Comparison of ENCODE assay signal across 14 cellular contexts in genomic region chr19:38989066-38989605, GRCh38. TPM values are rescaled to one million over a fixed set of nuclear protein-coding genes. Genes with fewer than 3 reads are reported as not detected.
DNase-seq lines count a peak whose midpoint lies in the region; ATAC-seq, FAIRE-seq and TF ChIP-seq lines count a peak whose summit lies in the region.
"Had no signal": no experiment of that assay in that cellular context is flagged by ENCODE, and none has a peak within 500 bp of the region (broad histone marks: within the 10 kb centered on the region; RNA-seq: fewer than 3 reads in every experiment).

No MANE protein-coding gene starts in this region.

- peak overlapping the region; percentile 24 for H3K27ac Mint-ChIP-seq in CD8-positive, alpha-beta T cell
- H3K27ac Mint-ChIP-seq: dendritic cell treated with granulocyte-macrophage colony-stimulating factor and Interleukin-4, amounts not matched to agents 40 ng/mL and 50 ng/mL, for 4 days; T-helper 2 cell treated with Interferon-gamma antibody and Interleukin-4, amounts not matched to agents 5 μg/mL and 100 μg/mL, for 36 hours had no signal

- no peaks in the 10 kb centered on the region for H3K4me1 ChIP-seq in CD8-positive, alpha-beta T cell (ENCODE audit: insufficient read depth, low read length)
- H3K4me1 ChIP-seq in HUES64 (ENCODE audit: insufficient read depth, low read length) = peaks cover 3% of the 10 kb centered on the region; the same call in 1 of the 2 replicates
- H3K4me1 ChIP-seq in small intestine (ENCODE audit: control insufficient read depth in 2 of 2, insufficient read depth in 1 of 2, low read depth in 1 of 2, low read length in 1 of 2) = no peaks in the 10 kb centered on the region

- WGBS in HUES64 = 32% methylated on average over 12 of the region's 12 CpGs
- WGBS in small intestine, 3 donors = 49 to 65% (median 61%) methylated on average over 12 of the region's 12 CpGs

- TF ChIP-seq CTCF in CD8-positive, alpha-beta T cell (IDR thresholded peaks at IDR 0.05) = no peak

- H3K4me3 ChIP-seq in CD8-positive, alpha-beta T cell (ENCODE audit: low read depth, low read length) = no peak overlapping the region
- H3K4me3 ChIP-seq in HUES64 (ENCODE audit: low read length) (no peak overlapping the region), small intestine (ENCODE audit: low read depth in 1 of 2, low read length in 2 of 2) (no peak overlapping the region)

- H3K27me3 ChIP-seq in CD8-positive, alpha-beta T cell (ENCODE audit: insufficient read depth, low read length) = no peaks in the 10 kb centered on the region
- H3K27me3 ChIP-seq in HUES64 (ENCODE audit: insufficient read depth, low read length) = no peaks in the 10 kb centered on the region
- no peaks in the 10 kb centered on the region for H3K27me3 ChIP-seq in small intestine (ENCODE audit: control insufficient read depth in 2 of 2, insufficient read depth in 2 of 2, low read length in 2 of 2)

- H3K27ac ChIP-seq in CD8-positive, alpha-beta T cell (ENCODE audit: low read depth, low read length) = no peak overlapping the region
- H3K27ac ChIP-seq in HUES64 (ENCODE audit: low read depth, low read length) = peak overlapping the region; percentile 1; the same call in 1 of the 2 replicates
- no peak overlapping the region for H3K27ac ChIP-seq in small intestine (ENCODE audit: low read depth in 1 of 2, low read length in 1 of 2)

- no peak for ATAC-seq in CD8-positive, alpha-beta T cell
- ATAC-seq in HG02571 (IDR thresholded peaks at IDR 0.05; ENCODE audit: unreplicated experiment) = no peak

- DNase-seq in CD8-positive, alpha-beta T cell = no peak
- peak; percentile 73 for DNase-seq in T1000 (lab: John Stamatoyannopoulos, UW)
- DNase-seq in kidney tubule cell (ENCODE audit: low spot score) = peak; percentile 67
- DNase-seq in small intestine = no peak
- no peak for DNase-seq in activated T-cell treated with anti-CD3 and anti-CD28 coated beads, Interleukin-2, amount 50 U/mL, for 48 hours
- DNase-seq in activated CD4-positive, CD25-positive, alpha-beta regulatory T cell treated with anti-CD3 and anti-CD28 coated beads, Interleukin-2, amount 50 U/mL, for 72 hours = no peak
- DNase-seq: DND-41; NCI-H1105 treated with DMSO at 0.1 percent for 48 hours; stimulated activated CD8-positive, alpha-beta memory T cell treated with anti-CD3 and anti-CD28 coated beads, Interleukin-4, amount 100 ng/mL, for 48 hours had no signal

- H3K36me3 Mint-ChIP-seq in CD8-positive, alpha-beta T cell = no peaks in the 10 kb centered on the region

- intact Hi-C loops in CD8-positive, alpha-beta T cell (cut with DNase I, micrococcal nuclease) = no loop called here

- H3K4me1 Mint-ChIP-seq in CD8-positive, alpha-beta T cell (ENCODE audit: low read depth) = no peaks in the 10 kb centered on the region

- H3K9ac ChIP-seq in HUES64 (ENCODE audit: low read depth, low read length) = no peak overlapping the region

- H3K27me3 Mint-ChIP-seq in CD8-positive, alpha-beta T cell (ENCODE audit: low read depth) = peaks cover 33% of the 10 kb centered on the region

- H3K36me3 ChIP-seq in CD8-positive, alpha-beta T cell (ENCODE audit: insufficient read depth, low read length) = no peaks in the 10 kb centered on the region
- H3K36me3 ChIP-seq in HUES64 (ENCODE audit: insufficient read depth, low read length) (no peaks in the 10 kb centered on the region), small intestine (ENCODE audit: control insufficient read depth in 2 of 2, insufficient read depth in 2 of 2, low read length in 2 of 2) (no peaks in the 10 kb centered on the region)

- H3K9me3 Mint-ChIP-seq in CD8-positive, alpha-beta T cell = no peaks in the 10 kb centered on the region
- H3K9me3 Mint-ChIP-seq: dendritic cell treated with granulocyte-macrophage colony-stimulating factor and Interleukin-4, amounts not matched to agents 40 ng/mL and 50 ng/mL, for 4 days; T-helper 2 cell treated with Interferon-gamma antibody and Interleukin-4, amounts not matched to agents 5 μg/mL and 100 μg/mL, for 36 hours had no signal

- FAIRE-seq in small intestine (lab: Jason Lieb, UNC) = no peak
- FAIRE-seq: islet of Langerhans had no signal

- no peak overlapping the region for H3K4me3 Mint-ChIP-seq in CD8-positive, alpha-beta T cell
- H3K4me3 Mint-ChIP-seq: dendritic cell treated with granulocyte-macrophage colony-stimulating factor and Interleukin-4, amounts not matched to agents 40 ng/mL and 50 ng/mL, for 4 days; T-helper 2 cell treated with Interferon-gamma antibody and Interleukin-4, amounts not matched to agents 5 μg/mL and 100 μg/mL, for 36 hours had no signal

- CTCF ChIA-PET in CD8-positive, alpha-beta T cell (lab: Charles Lee) = interaction anchor here (1.2 kb wide), 2 partner anchors 21 to 26 kb away, joined by 3 to 4 read pairs; no protein-coding TSS in a partner anchor

- no peaks in the 10 kb centered on the region for H3K9me3 ChIP-seq in CD8-positive, alpha-beta T cell (ENCODE audit: low read length)
- H3K9me3 ChIP-seq in HUES64 (ENCODE audit: insufficient read depth, low read depth, low read length) = no peaks in the 10 kb centered on the region
- H3K9me3 ChIP-seq in small intestine (ENCODE audit: control insufficient read depth, low read depth) = no peaks in the 10 kb centered on the region

- POLR2A ChIA-PET in CD8-positive, alpha-beta T cell (lab: Charles Lee) = no interaction called here

RNA-seq across cellular contexts. Expression of gene FBXO17, which starts 13.6 kb away (rescaled TPM):
- not detected for total RNA-seq in CD8-positive, alpha-beta T cell
- polyA plus RNA-seq in HUES64 (2013, experiment 1 of 2) = 10.7 TPM
- 14.5 TPM for polyA plus RNA-seq in HUES64 (2013, experiment 2 of 2)
- polyA plus RNA-seq in small intestine = 1 to 10 TPM; 2.4 to 9.7 (median 2.7) TPM

RNA-seq across cellular contexts. Expression of gene FBXO27, which starts 43.2 kb away (rescaled TPM):
- not detected for total RNA-seq in CD8-positive, alpha-beta T cell
- polyA plus RNA-seq in HUES64 (2013, experiment 1 of 2) = 3.6 TPM
- 5.3 TPM for polyA plus RNA-seq in HUES64 (2013, experiment 2 of 2)
- polyA plus RNA-seq in small intestine = 1 to 10 TPM; 1.9 to 4.7 (median 3.6) TPM

RNA-seq across cellular contexts. Expression of gene MRPS12, which starts 58.4 kb away (rescaled TPM):
- total RNA-seq in CD8-positive, alpha-beta T cell = 10 to 100 TPM; 14.4 to 15.7 TPM
- polyA plus RNA-seq in HUES64 (2013, experiment 1 of 2) = 67.7 TPM
- polyA plus RNA-seq in HUES64 (2013, experiment 2 of 2) = 49.6 TPM
- 10 to 100 TPM; 64.9 to 78.2 (median 75.4) TPM for polyA plus RNA-seq in small intestine

RNA-seq across cellular contexts. Expression of gene SARS2, which starts 58.6 kb away (rescaled TPM):
- total RNA-seq in CD8-positive, alpha-beta T cell = 10 to 100 TPM; 24.3 to 26.1 TPM
- polyA plus RNA-seq in HUES64 (2013, experiment 1 of 2) = 51.8 TPM
- 52.6 TPM for polyA plus RNA-seq in HUES64 (2013, experiment 2 of 2)
- polyA plus RNA-seq in small intestine = 10 to 100 TPM; 21.9 to 42.0 (median 26.2) TPM

Comparison
In these comparisons a context has a peak if more than half of its experiments do, and no peak if none do; other contexts are left out.
1. DNase-seq: peak in T1000 (single experiment) and kidney tubule cell (single experiment); none in CD8-positive, alpha-beta T cell (0 of 7), small intestine (single experiment), activated T-cell treated with anti-CD3 and anti-CD28 coated beads, Interleukin-2, amount 50 U/mL, for 48 hours (0 of 2) and activated CD4-positive, CD25-positive, alpha-beta regulatory T cell treated with anti-CD3 and anti-CD28 coated beads, Interleukin-2, amount 50 U/mL, for 72 hours (single experiment).